8 cellular contexts compared by ENCODE assay signal in genomic region chr18:48934708-48935432, GRCh38. TPM values are rescaled to one million over a fixed set of nuclear protein-coding genes. Genes with fewer than 3 reads are reported as not detected.
DNase-seq lines count a peak whose midpoint lies in the region; ATAC-seq and TF ChIP-seq lines count a peak whose summit lies in the region.

No MANE protein-coding gene starts in this region.

- peak overlapping the region; percentile 58 for H3K4me3 ChIP-seq in OCI-LY7 (ENCODE audit: low read depth, low read length, poor library complexity, severe bottlenecking)

- DNase-seq in HFFc6 (no peak), OCI-LY7 (ENCODE audit: low spot score) (peak; percentile 59), omental fat pad (ENCODE audit: low spot score) (no peak), EL (no peak), 8988T (no peak), NCI-H2196 (lab: John Stamatoyannopoulos, UW; ENCODE audit: unreplicated experiment) (no peak)
- no peak for DNase-seq in effector memory CD8-positive, alpha-beta T cell

- peak; percentile 20 for TF ChIP-seq POLR2A in GM15510 (IDR thresholded peaks at IDR 0.05; ENCODE audit: borderline replicate concordance, extremely low read depth, insufficient read length)

- peak overlapping the region; percentile 27 for H3K4me3 Mint-ChIP-seq in HFFc6
- peak overlapping the region; percentile 80 to 83 for H3K4me3 Mint-ChIP-seq in effector memory CD8-positive, alpha-beta T cell

- H3K27ac Mint-ChIP-seq in HFFc6, result peak overlapping the region; percentile 93
- H3K27ac Mint-ChIP-seq in effector memory CD8-positive, alpha-beta T cell, result peak overlapping the region; percentile 91 to 92

- H3K9me2 ChIP-seq in OCI-LY7 (ENCODE audit: insufficient read depth, low read length), result no peaks in the 10 kb centered on the region

- H3K9me3 ChIP-seq in OCI-LY7 (ENCODE audit: low read length), result no peaks in the 10 kb centered on the region

- H3K27ac ChIP-seq in OCI-LY7 (ENCODE audit: low read depth, low read length, poor library complexity, severe bottlenecking), result peak overlapping the region; percentile 90

- H2AFZ ChIP-seq in OCI-LY7 (ENCODE audit: low read length), result no peak overlapping the region; the same call in 1 of the 2 replicates

- BruUV-seq in OCI-LY7 (replicated peaks; lab: Mats Ljungman, UMichigan), result no TSS peak

- CTCF ChIA-PET in OCI-LY7 (lab: Charles Lee; ENCODE audit: unreplicated experiment), result no interaction called here

- peaks cover 7% of the 10 kb centered on the region for H3K27me3 Mint-ChIP-seq in HFFc6 (ENCODE audit: insufficient read depth)
- no peaks in the 10 kb centered on the region for H3K27me3 Mint-ChIP-seq in effector memory CD8-positive, alpha-beta T cell

- H3K4me1 Mint-ChIP-seq in HFFc6 (ENCODE audit: low read depth), result peaks cover 100% of the 10 kb centered on the region
- peaks cover 81 to 88% of the 10 kb centered on the region in 2 donors for H3K4me1 Mint-ChIP-seq in effector memory CD8-positive, alpha-beta T cell (ENCODE audit: low read depth in 2 of 2)

- peak overlapping the region; percentile 81 for H3K4me2 ChIP-seq in OCI-LY7 (ENCODE audit: low read length)

- peak; percentile 13 for ATAC-seq in effector memory CD8-positive, alpha-beta T cell (replicated peaks)
- ATAC-seq in omental fat pad (ENCODE audit: low FRiP score), result peak; percentile 2

- intact Hi-C loops in OCI-LY7 (cut with micrococcal nuclease; ENCODE audit: unreplicated experiment), result loop anchor here (2.0 kb wide), 1 partner anchor 16 kb away; the partner anchor contains the start of gene SMAD7

- POLR2A ChIA-PET in OCI-LY7 (lab: Charles Lee), result interaction anchor here (0.8 kb wide), 1 partner anchor 312 kb away, joined by 3 read pairs; no protein-coding TSS in a partner anchor

- H3K36me3 Mint-ChIP-seq in HFFc6 (ENCODE audit: low read depth), result peaks cover 36% of the 10 kb centered on the region
- H3K36me3 Mint-ChIP-seq in effector memory CD8-positive, alpha-beta T cell (ENCODE audit: insufficient read depth), result peaks cover 96% of the 10 kb centered on the region

- H3K36me3 ChIP-seq in OCI-LY7 (ENCODE audit: insufficient read depth, low read length), result peaks cover 16% of the 10 kb centered on the region

- H3K9me3 Mint-ChIP-seq in HFFc6, result no peaks in the 10 kb centered on the region
- no peaks in the 10 kb centered on the region for H3K9me3 Mint-ChIP-seq in effector memory CD8-positive, alpha-beta T cell

- H3K4me1 ChIP-seq in OCI-LY7 (ENCODE audit: insufficient read depth, low read length, poor library complexity, severe bottlenecking), result peaks cover 79% of the 10 kb centered on the region

- no peaks in the 10 kb centered on the region for H4K20me1 ChIP-seq in OCI-LY7 (ENCODE audit: insufficient read depth, low read length)

- no peak for TF ChIP-seq CTCF in HFFc6 (IDR thresholded peaks at IDR 0.05)
- TF ChIP-seq CTCF in OCI-LY7 (conservative IDR thresholded peaks at IDR 0.05; ENCODE audit: low read length), result no peak
- no peak for TF ChIP-seq CTCF in omental fat pad (IDR thresholded peaks at IDR 0.05)

- H3K79me2 ChIP-seq in OCI-LY7 (ENCODE audit: insufficient read depth, low read depth, low read length), result peaks cover 67% of the 10 kb centered on the region

RNA-seq across cellular contexts. Expression of gene SMAD7, which starts 15.9 kb away (rescaled TPM):
- 10 to 100 TPM; 29.6 to 35.8 (median 30.7) TPM for total RNA-seq in HFFc6 (2021; fragmentation: NEBNext Ultra II Directional; extraction: Animal tissue kit (Norgen Biotek cat#: 25700))
- 13.5 and 15.1 TPM in 2 replicates for total RNA-seq in OCI-LY7 (2014; rRNA removed; shearing (Covaris generic))
- 2.9 and 3.2 TPM in 2 replicates for total RNA-seq in OCI-LY7 (2022)
- 10 to 100 TPM; 33.6 to 78.4 (median 47.2) TPM for total RNA-seq in omental fat pad
